In genomic region chr3:63343674-63344073, GRCh38 we compare ENCODE assay signal across 8 cellular contexts.
DNase-seq lines count a peak whose midpoint lies in the region; ATAC-seq, FAIRE-seq and TF ChIP-seq lines count a peak whose summit lies in the region.

No MANE protein-coding gene starts in this region.

- no peak overlapping the region for H3K27ac Mint-ChIP-seq in MCF 10A (ENCODE audit: low read depth, unreplicated experiment)

- H3K4me1 ChIP-seq in Peyer's patch (peaks cover 0 to 8% (median 0%) of the 10 kb centered on the region in 4 donors), kidney (ENCODE audit: control insufficient read depth in 1 of 2, insufficient read depth in 1 of 2, low read depth in 1 of 2, low read length in 2 of 2) (no peaks in the 10 kb centered on the region)

- H3K9ac ChIP-seq in kidney (ENCODE audit: low read length in 2 of 2) = no peak overlapping the region

- H3K27me3 Mint-ChIP-seq in MCF 10A (ENCODE audit: insufficient read depth, unreplicated experiment) = peaks cover 46% of the 10 kb centered on the region

- no peaks in the 10 kb centered on the region for H3K9me3 ChIP-seq in Peyer's patch
- no peaks in the 10 kb centered on the region for H3K9me3 ChIP-seq in kidney (ENCODE audit: control insufficient read depth in 1 of 2, low read length in 2 of 2)

- DNase-seq in LoVo (ENCODE audit: low spot score) (peak; percentile 87), Peyer's patch (peak; percentile 16 to 88 (median 70)), MCF 10A (ENCODE audit: unreplicated experiment) (peak; percentile 93), kidney (peak; percentile 80)
- peak in 2 of 3 experiments; percentile 1 to 44 for DNase-seq in stimulated activated CD4-positive, alpha-beta T cell treated with anti-CD3 and anti-CD28 coated beads, TNF-alpha, amount 100 ng/mL, for 24 hours (ENCODE audit: low read depth in 3 of 3)

- CTCF ChIA-PET in MCF 10A (lab: Yijun Ruan, JAX) = interaction anchor here (0.5 to 4.8 kb wide), 8 partner anchors 10 to 475 kb away, joined by 3 to 48 read pairs (median 4); partner anchors contain the start of gene C3orf49

- H3K36me3 ChIP-seq in Peyer's patch = no peaks in the 10 kb centered on the region
- no peaks in the 10 kb centered on the region for H3K36me3 ChIP-seq in kidney (ENCODE audit: control insufficient read depth in 1 of 2, insufficient read depth in 2 of 2, low read length in 2 of 2)

- H3K36me3 Mint-ChIP-seq in MCF 10A (ENCODE audit: insufficient read depth, unreplicated experiment) = no peaks in the 10 kb centered on the region

- peaks cover 11% of the 10 kb centered on the region for H3K4me1 Mint-ChIP-seq in MCF 10A (ENCODE audit: insufficient read depth, unreplicated experiment)

- peak; percentile 69 for ATAC-seq in GM18511 (IDR thresholded peaks at IDR 0.05; ENCODE audit: unreplicated experiment)
- no peak for ATAC-seq in GM19395 (IDR thresholded peaks at IDR 0.05; ENCODE audit: unreplicated experiment)
- ATAC-seq in GM18868 (IDR thresholded peaks at IDR 0.05; ENCODE audit: unreplicated experiment) = no peak

- no peak overlapping the region for H3K4me3 Mint-ChIP-seq in MCF 10A (ENCODE audit: unreplicated experiment)

- no peaks in the 10 kb centered on the region for H3K27me3 ChIP-seq in Peyer's patch

- POLR2A ChIA-PET in MCF 10A (lab: Yijun Ruan, JAX) = interaction anchor here (1.0 kb wide), 1 partner anchor 448 kb away, joined by 3 read pairs; no protein-coding TSS in a partner anchor

- BruUV-seq in MCF 10A (replicated peaks; lab: Mats Ljungman, UMichigan) = no TSS peak

- H3K27ac ChIP-seq in Peyer's patch = no peak overlapping the region
- H3K27ac ChIP-seq in kidney (ENCODE audit: low read depth in 2 of 2, low read length in 2 of 2) = no peak overlapping the region

- TF ChIP-seq CTCF in Peyer's patch (IDR thresholded peaks at IDR 0.05) = no peak
- no peak for TF ChIP-seq CTCF in MCF 10A (IDR thresholded peaks at IDR 0.05; ENCODE audit: unreplicated experiment)
- TF ChIP-seq CTCF in kidney (IDR thresholded peaks at IDR 0.05; ENCODE audit: borderline replicate concordance, extremely low read depth, insufficient read depth) = no peak

- H3K9me3 Mint-ChIP-seq in MCF 10A (ENCODE audit: unreplicated experiment) = no peaks in the 10 kb centered on the region

- H3K4me3 ChIP-seq in Peyer's patch = no peak overlapping the region
- H3K4me3 ChIP-seq in kidney (ENCODE audit: low read length in 2 of 2) = no peak overlapping the region

- TF ChIP-seq POLR2A in Peyer's patch (IDR thresholded peaks at IDR 0.05) = no peak

- intact Hi-C loops in MCF 10A (cut with micrococcal nuclease) (loop anchor here (10.0 kb wide), 1 partner anchor 651 kb away; no protein-coding TSS in a partner anchor), kidney (cut with DNase I) (no loop called here)

- no peak for FAIRE-seq in kidney (lab: Jason Lieb, UNC)

Comparison
In these comparisons a context has a peak if more than half of its experiments do, and no peak if none do; other contexts are left out.
1. DNase-seq: peak in every context shown above with its lines; median percentile 93 in MCF 10A; 87 in LoVo; 80 in kidney; 70 in Peyer's patch; 22 in stimulated activated CD4-positive, alpha-beta T cell treated with anti-CD3 and anti-CD28 coated beads, TNF-alpha, amount 100 ng/mL, for 24 hours.